Comparison of ENCODE assay signal across 12 cellular contexts in genomic region chr18:23883277-23883790, GRCh38.
DNase-seq lines count a peak whose midpoint lies in the region; ATAC-seq and TF ChIP-seq lines count a peak whose summit lies in the region.
"Had no signal": no experiment of that assay in that cellular context is flagged by ENCODE, and none has a peak within 500 bp of the region (broad histone marks: within the 10 kb centered on the region; RNA-seq: fewer than 3 reads in every experiment).

No MANE protein-coding gene starts in this region.

- H4K20me1 ChIP-seq in GM23338 (replicated peaks; ENCODE audit: insufficient read depth) = no peaks in the 10 kb centered on the region

- H3K9me3 ChIP-seq in esophagus muscularis mucosa = no peaks in the 10 kb centered on the region
- H3K9me3 ChIP-seq: heart right ventricle had no signal

- H3F3A ChIP-seq in GM23338 (replicated peaks; ENCODE audit: low read depth) = no peaks in the 10 kb centered on the region

- H3K4me1 Mint-ChIP-seq in GM23338 = peaks cover 22% of the 10 kb centered on the region

- no peak overlapping the region for H3K4me3 Mint-ChIP-seq in GM23338
- H3K4me3 Mint-ChIP-seq: activated CD4-positive, alpha-beta memory T cell treated with anti-CD3 and anti-CD28 coated beads, Interleukin-2, amount 10 ng/mL, durations not matched to agents 7 days and 5 days; central memory CD8-positive, alpha-beta T cell; natural killer cell treated with Interleukin-12 subunit alpha and Interleukin-12 subunit beta and Interleukin-15 and Interleukin-18, amount 100 ng/mL, for 72 hours had no signal

- DNase-seq in GM23338 (ENCODE audit: low spot score) = no peak
- peak; percentile 7 to 54 for DNase-seq in NCI-H526 (lab: John Stamatoyannopoulos, UW)
- DNase-seq in esophagus muscularis mucosa (ENCODE audit: extremely low spot score) = peak; percentile 90
- DNase-seq in activated CD8-positive, alpha-beta memory T cell treated with anti-CD3 and anti-CD28 coated beads, Interleukin-2, amount 50 U/mL, for 48 hours = no peak
- no peak for DNase-seq in Kasumi-1 (lab: John Stamatoyannopoulos, UW)
- no peak for DNase-seq in activated gamma-delta T cell treated with Interleukin-2 at 50 U/mL for 16 hours
- DNase-seq in mesenteric fat pad (ENCODE audit: low spot score) = no peak
- DNase-seq: activated CD4-positive, alpha-beta memory T cell treated with anti-CD3 and anti-CD28 coated beads, Interleukin-2, amount 10 ng/mL, durations not matched to agents 7 days and 5 days; heart right ventricle had no signal

- TF ChIP-seq CTCF in GM23338 (conservative IDR thresholded peaks at IDR 0.05; ENCODE audit: low read depth in 2 of 2) (no peak), esophagus muscularis mucosa (IDR thresholded peaks at IDR 0.05) (no peak)

- peaks cover 6% of the 10 kb centered on the region for H3K27me3 Mint-ChIP-seq in GM23338 (ENCODE audit: insufficient read depth, low read depth, poor library complexity)
- H3K27me3 Mint-ChIP-seq: central memory CD8-positive, alpha-beta T cell had no signal

- peaks cover 28% of the 10 kb centered on the region for H3K4me1 ChIP-seq in GM23338 (ENCODE audit: insufficient read depth)
- peaks cover 3 to 25% (median 18%) of the 10 kb centered on the region in 4 donors for H3K4me1 ChIP-seq in esophagus muscularis mucosa

- no peak overlapping the region for H3K27ac ChIP-seq in GM23338 (ENCODE audit: low read depth)
- H3K27ac ChIP-seq in esophagus muscularis mucosa (replicated peaks in 1 of 4) = peak overlapping the region; percentile 48 to 74 (median 64)
- peak overlapping the region in 17 of 21 experiments; percentile 29 to 83 (median 69) for H3K27ac ChIP-seq in skin epidermis

- intact Hi-C loops in esophagus muscularis mucosa (cut with DNase I) = no loop called here

- TF ChIP-seq EP300 in esophagus muscularis mucosa (IDR thresholded peaks at IDR 0.05) = no peak

- peak overlapping the region; percentile 87; the same call in 1 of the 2 replicates for H2AFZ ChIP-seq in GM23338

- TF ChIP-seq POLR2A in esophagus muscularis mucosa (IDR thresholded peaks at IDR 0.05; ENCODE audit: low read depth) = no peak

- H3K27me3 ChIP-seq in GM23338 (ENCODE audit: insufficient read depth) (no peaks in the 10 kb centered on the region), esophagus muscularis mucosa (no peaks in the 10 kb centered on the region)
- H3K27me3 ChIP-seq: heart right ventricle had no signal

- H3K27ac Mint-ChIP-seq in GM23338 = no peak overlapping the region
- H3K27ac Mint-ChIP-seq: natural killer cell treated with Interleukin-12 subunit alpha and Interleukin-12 subunit beta and Interleukin-15 and Interleukin-18, amount 100 ng/mL, for 72 hours had no signal

- H3K36me3 Mint-ChIP-seq in GM23338 (ENCODE audit: low read depth) = no peaks in the 10 kb centered on the region
- H3K36me3 Mint-ChIP-seq: natural killer cell treated with Interleukin-12 subunit alpha and Interleukin-12 subunit beta and Interleukin-15 and Interleukin-18, amount 100 ng/mL, for 72 hours had no signal

- no peaks in the 10 kb centered on the region for H3K9me2 ChIP-seq in GM23338 (ENCODE audit: insufficient read depth)

- 82% methylated on average over 3 of the region's 3 CpGs for WGBS in esophagus muscularis mucosa

- H3K9me3 Mint-ChIP-seq in GM23338 = no peaks in the 10 kb centered on the region
- H3K9me3 Mint-ChIP-seq: activated CD4-positive, alpha-beta memory T cell treated with anti-CD3 and anti-CD28 coated beads, Interleukin-2, amount 10 ng/mL, durations not matched to agents 7 days and 5 days; central memory CD8-positive, alpha-beta T cell; natural killer cell treated with Interleukin-12 subunit alpha and Interleukin-12 subunit beta and Interleukin-15 and Interleukin-18, amount 100 ng/mL, for 72 hours had no signal

- no peaks in the 10 kb centered on the region for H3K79me2 ChIP-seq in GM23338 (replicated peaks; ENCODE audit: insufficient read depth)

- H3K4me3 ChIP-seq in GM23338 (no peak overlapping the region), esophagus muscularis mucosa (no peak overlapping the region), skin epidermis (no peak overlapping the region)
- H3K4me3 ChIP-seq: heart right ventricle had no signal

- H3K4me2 ChIP-seq in GM23338 = no peak overlapping the region

- H3K36me3 ChIP-seq in GM23338 (ENCODE audit: insufficient read depth) = no peaks in the 10 kb centered on the region
- peaks cover 0 to 8% (median 0%) of the 10 kb centered on the region in 4 donors for H3K36me3 ChIP-seq in esophagus muscularis mucosa

- ATAC-seq in GM23338 = no peak

TF ChIP-seq in GM23338, 12 proteins besides CTCF, POLR2A, EP300 and RAD21:
- TF ChIP-seq ETS1 (IDR thresholded peaks at IDR 0.05) = no peak
- TF ChIP-seq JUNB (IDR thresholded peaks at IDR 0.05; ENCODE audit: unreplicated experiment) = no peak
- no peak for TF ChIP-seq ZNF462 (CRISPR knock-in tag; IDR thresholded peaks at IDR 0.05)
- no peak for TF ChIP-seq NANOG (IDR thresholded peaks at IDR 0.05; ENCODE audit: borderline replicate concordance)
- no peak for TF ChIP-seq ZNF331 (CRISPR knock-in tag; IDR thresholded peaks at IDR 0.05; ENCODE audit: low read depth)

Comparison
In these comparisons a context has a peak if more than half of its experiments do, and no peak if none do; other contexts are left out.
1. DNase-seq: peak in NCI-H526 (2 of 2) and esophagus muscularis mucosa (single experiment); none in GM23338 (single experiment), activated CD8-positive, alpha-beta memory T cell treated with anti-CD3 and anti-CD28 coated beads, Interleukin-2, amount 50 U/mL, for 48 hours (single experiment), Kasumi-1 (0 of 2), activated gamma-delta T cell treated with Interleukin-2 at 50 U/mL for 16 hours (single experiment) and mesenteric fat pad (single experiment).